In the genomic region with DNA sequence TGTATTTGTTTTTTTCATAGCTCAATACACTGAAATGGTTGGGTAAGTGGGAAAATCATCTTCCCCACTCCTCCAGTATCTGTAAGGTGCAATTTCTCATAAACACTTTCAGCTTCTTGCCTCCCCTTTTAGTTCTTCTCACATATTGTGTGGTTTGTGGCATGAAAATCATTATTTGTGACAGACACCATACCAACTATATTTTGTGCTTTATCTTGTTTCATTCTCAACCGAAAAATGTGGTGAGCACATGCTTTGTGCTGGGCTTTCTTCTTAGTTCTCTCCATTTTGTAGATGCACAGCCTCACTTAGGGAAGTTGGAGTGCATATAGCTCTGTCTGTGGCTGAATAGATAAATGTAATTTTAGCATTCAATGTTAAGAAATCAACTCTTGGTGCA, we compare ENCODE assay signal across 1 cellular context.
TF ChIP-seq lines count a peak whose summit lies in the region.

No MANE protein-coding gene starts in this region.

TF ChIP-seq in HepG2, 621 proteins besides CTCF, POLR2A, EP300 and RAD21:
- TF ChIP-seq EHMT2 (IDR thresholded peaks at IDR 0.05; ENCODE audit: borderline replicate concordance, low read depth, low read length) (no peak), CC2D1A (CRISPR knock-in tag; IDR thresholded peaks at IDR 0.05) (no peak), ATF7-NPFF (CRISPR knock-in tag; IDR thresholded peaks at IDR 0.05; ENCODE audit: low read depth) (no peak), KDM5B (CRISPR knock-in tag; IDR thresholded peaks at IDR 0.05; ENCODE audit: borderline replicate concordance) (no peak), SATB2 (CRISPR knock-in tag; IDR thresholded peaks at IDR 0.05) (no peak), RERE (CRISPR knock-in tag; IDR thresholded peaks at IDR 0.05; ENCODE audit: low read depth) (no peak), PITX1 (CRISPR knock-in tag; IDR thresholded peaks at IDR 0.05) (no peak), JUN (CRISPR knock-in tag; IDR thresholded peaks at IDR 0.05) (no peak), BORCS8-MEF2B (CRISPR knock-in tag; IDR thresholded peaks at IDR 0.05) (no peak), PPARG (CRISPR knock-in tag; conservative IDR thresholded peaks at IDR 0.05) (no peak), CERS6 (CRISPR knock-in tag; IDR thresholded peaks at IDR 0.05) (no peak), ZBTB44 (CRISPR knock-in tag; IDR thresholded peaks at IDR 0.05) (no peak), ZNF704 (CRISPR knock-in tag; IDR thresholded peaks at IDR 0.05; ENCODE audit: borderline replicate concordance) (no peak), ZSCAN30 (CRISPR knock-in tag; IDR thresholded peaks at IDR 0.05) (no peak), ZNF121 (CRISPR knock-in tag; IDR thresholded peaks at IDR 0.05) (no peak), ZNF629 (CRISPR knock-in tag; conservative IDR thresholded peaks at IDR 0.05) (no peak)
- TF ChIP-seq, protein P1, sequence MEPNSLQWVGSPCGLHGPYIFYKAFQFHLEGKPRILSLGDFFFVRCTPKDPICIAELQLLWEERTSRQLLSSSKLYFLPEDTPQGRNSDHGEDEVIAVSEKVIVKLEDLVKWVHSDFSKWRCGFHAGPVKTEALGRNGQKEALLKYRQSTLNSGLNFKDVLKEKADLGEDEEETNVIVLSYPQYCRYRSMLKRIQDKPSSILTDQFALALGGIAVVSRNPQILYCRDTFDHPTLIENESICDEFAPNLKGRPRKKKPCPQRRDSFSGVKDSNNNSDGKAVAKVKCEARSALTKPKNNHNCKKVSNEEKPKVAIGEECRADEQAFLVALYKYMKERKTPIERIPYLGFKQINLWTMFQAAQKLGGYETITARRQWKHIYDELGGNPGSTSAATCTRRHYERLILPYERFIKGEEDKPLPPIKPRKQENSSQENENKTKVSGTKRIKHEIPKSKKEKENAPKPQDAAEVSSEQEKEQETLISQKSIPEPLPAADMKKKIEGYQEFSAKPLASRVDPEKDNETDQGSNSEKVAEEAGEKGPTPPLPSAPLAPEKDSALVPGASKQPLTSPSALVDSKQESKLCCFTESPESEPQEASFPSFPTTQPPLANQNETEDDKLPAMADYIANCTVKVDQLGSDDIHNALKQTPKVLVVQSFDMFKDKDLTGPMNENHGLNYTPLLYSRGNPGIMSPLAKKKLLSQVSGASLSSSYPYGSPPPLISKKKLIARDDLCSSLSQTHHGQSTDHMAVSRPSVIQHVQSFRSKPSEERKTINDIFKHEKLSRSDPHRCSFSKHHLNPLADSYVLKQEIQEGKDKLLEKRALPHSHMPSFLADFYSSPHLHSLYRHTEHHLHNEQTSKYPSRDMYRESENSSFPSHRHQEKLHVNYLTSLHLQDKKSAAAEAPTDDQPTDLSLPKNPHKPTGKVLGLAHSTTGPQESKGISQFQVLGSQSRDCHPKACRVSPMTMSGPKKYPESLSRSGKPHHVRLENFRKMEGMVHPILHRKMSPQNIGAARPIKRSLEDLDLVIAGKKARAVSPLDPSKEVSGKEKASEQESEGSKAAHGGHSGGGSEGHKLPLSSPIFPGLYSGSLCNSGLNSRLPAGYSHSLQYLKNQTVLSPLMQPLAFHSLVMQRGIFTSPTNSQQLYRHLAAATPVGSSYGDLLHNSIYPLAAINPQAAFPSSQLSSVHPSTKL (CRISPR knock-in tag; IDR thresholded peaks at IDR 0.05): no peak
